Comparison of ENCODE assay signal across 9 cellular contexts in genomic region chr11:109864161-109864661, GRCh38.
DNase-seq lines count a peak whose midpoint lies in the region; ATAC-seq and TF ChIP-seq lines count a peak whose summit lies in the region.
"Had no signal": no experiment of that assay in that cellular context is flagged by ENCODE, and none has a peak within 500 bp of the region (broad histone marks: within the 10 kb centered on the region; RNA-seq: fewer than 3 reads in every experiment).

No MANE protein-coding gene starts in this region.

- in situ Hi-C loops in astrocyte of the cerebellum (cut with HindIII; ENCODE audit: low sequenced_read_pairs) = no loop called here

- ATAC-seq in GM19397 (IDR thresholded peaks at IDR 0.05; ENCODE audit: unreplicated experiment) (peak; percentile 87), HG03095 (IDR thresholded peaks at IDR 0.05; ENCODE audit: unreplicated experiment) (peak; percentile 94)

- no peaks in the 10 kb centered on the region for H3K27me3 ChIP-seq in GM06990 (replicated peaks; ENCODE audit: control insufficient read depth, insufficient read depth, low read length)
- no peaks in the 10 kb centered on the region for H3K27me3 ChIP-seq in breast epithelium

- TF ChIP-seq CTCF in GM06990 (IDR thresholded peaks at IDR 0.05; ENCODE audit: insufficient read depth, low read length, poor library complexity, severe bottlenecking) = no peak
- no peak for TF ChIP-seq CTCF in astrocyte of the cerebellum (IDR thresholded peaks at IDR 0.05; ENCODE audit: low read depth, low read length, missing control alignments)
- TF ChIP-seq CTCF in breast epithelium (IDR thresholded peaks at IDR 0.05) = no peak

- no peak for TF ChIP-seq POLR2A in breast epithelium (IDR thresholded peaks at IDR 0.05)

- peak; percentile 73 for DNase-seq in GM06990 (ENCODE audit: extremely low read depth, insufficient read length)
- DNase-seq in astrocyte of the cerebellum (ENCODE audit: low read depth) = peak; percentile 4
- no peak for DNase-seq in breast epithelium (ENCODE audit: low spot score in 2 of 2)
- no peak for DNase-seq in stimulated activated naive CD4-positive, alpha-beta T cell (lab: John Stamatoyannopoulos, UW)
- no peak for DNase-seq in GOT3 (lab: John Stamatoyannopoulos, UW)
- no peak for DNase-seq in NCI-H128 (lab: John Stamatoyannopoulos, UW; ENCODE audit: unreplicated experiment)

- intact Hi-C loops in breast epithelium (cut with DNase I; ENCODE audit: low total_unique reads) = no loop called here

- H3K4me3 ChIP-seq in GM06990 (replicated peaks; ENCODE audit: low read depth, low read length) = no peak overlapping the region
- no peak overlapping the region for H3K4me3 ChIP-seq in astrocyte of the cerebellum (ENCODE audit: low read depth, low read length)
- no peak overlapping the region for H3K4me3 ChIP-seq in breast epithelium

- H3K4me1 ChIP-seq in breast epithelium = no peaks in the 10 kb centered on the region

- no peaks in the 10 kb centered on the region for H3K36me3 ChIP-seq in GM06990 (ENCODE audit: control insufficient read depth, insufficient read depth, low read length)
- no peaks in the 10 kb centered on the region for H3K36me3 ChIP-seq in breast epithelium

- H3K9me3 ChIP-seq in breast epithelium = no peaks in the 10 kb centered on the region

- H3K27ac ChIP-seq in breast epithelium = no peak overlapping the region
- H3K27ac ChIP-seq: KMS-11 had no signal

Comparison
In these comparisons a context has a peak if more than half of its experiments do, and no peak if none do; other contexts are left out.
1. DNase-seq: peak in GM06990 (single experiment) and astrocyte of the cerebellum (single experiment); none in breast epithelium (0 of 2), stimulated activated naive CD4-positive, alpha-beta T cell (0 of 6), GOT3 (single experiment) and NCI-H128 (single experiment).